In genomic region chr2:75710577-75711253, GRCh38 we compare ENCODE assay signal across 8 cellular contexts. TPM values are rescaled to one million over a fixed set of nuclear protein-coding genes. Genes with fewer than 3 reads are reported as not detected.
DNase-seq lines count a peak whose midpoint lies in the region; ATAC-seq, FAIRE-seq and TF ChIP-seq lines count a peak whose summit lies in the region.

GCFC2 (minus strand) TSS chr2:75710915; CDS start chr2:75710855, 60 bp downstream.

- peaks cover 10 to 50% (median 33%) of the 10 kb centered on the region in 7 donors for H3K4me1 Mint-ChIP-seq in naive thymus-derived CD4-positive, alpha-beta T cell

- CTCF ChIA-PET in naive thymus-derived CD4-positive, alpha-beta T cell (lab: Charles Lee) = interaction anchor here (1.0 to 1.2 kb wide), 2 partner anchors 40 to 64 kb away, joined by 4 read pairs; partner anchors contain the start of gene MRPL19

- FAIRE-seq in RCC 7860 (lab: Jason Lieb, UNC) = no peak

- H3K9me3 Mint-ChIP-seq in naive thymus-derived CD4-positive, alpha-beta T cell = no peaks in the 10 kb centered on the region

- H3K79me2 ChIP-seq in DND-41 (ENCODE audit: insufficient read depth, low read length) (peaks cover 49% of the 10 kb centered on the region), KMS-11 (ENCODE audit: insufficient read depth, low read depth) (peaks cover 32% of the 10 kb centered on the region; the same call in 1 of the 2 replicates)

- H3K4me1 ChIP-seq in DND-41 (ENCODE audit: insufficient read depth, low read length) (peaks cover 37% of the 10 kb centered on the region), KMS-11 (ENCODE audit: low read depth, poor library complexity, severe bottlenecking) (peaks cover 40% of the 10 kb centered on the region)
- H3K4me1 ChIP-seq in naive thymus-derived CD4-positive, alpha-beta T cell (ENCODE audit: control insufficient read depth in 2 of 2, insufficient read depth in 2 of 2, low read length in 2 of 2) = peaks cover 0 to 13% of the 10 kb centered on the region in 2 donors

- H3K36me3 ChIP-seq in DND-41 (ENCODE audit: insufficient read depth, low read length) = peaks cover 11% of the 10 kb centered on the region
- no peaks in the 10 kb centered on the region for H3K36me3 ChIP-seq in KMS-11 (ENCODE audit: insufficient read depth)
- H3K36me3 ChIP-seq in naive thymus-derived CD4-positive, alpha-beta T cell (ENCODE audit: control insufficient read depth in 2 of 3, insufficient read depth in 3 of 3, low read length in 3 of 3) = no peaks in the 10 kb centered on the region

- peak within 1 kb of the TSS; percentile 95 for H3K9ac ChIP-seq in DND-41 (ENCODE audit: low read depth, low read length)
- H3K9ac ChIP-seq in KMS-11 = peak within 1 kb of the TSS; percentile 98

- peak within 1 kb of the TSS; percentile 96 for H3K27ac ChIP-seq in DND-41 (ENCODE audit: low read length)
- H3K27ac ChIP-seq in KMS-11 = peak within 1 kb of the TSS; percentile 98
- H3K27ac ChIP-seq in naive thymus-derived CD4-positive, alpha-beta T cell (ENCODE audit: low read depth, low read length) = peak within 1 kb of the TSS; percentile 79

- H3K4me3 ChIP-seq in DND-41 (ENCODE audit: low read depth in 1 of 2, low read length in 2 of 2) (peak within 1 kb of the TSS; percentile 62 to 72), KMS-11 (IDR thresholded peaks at IDR 0.05; ENCODE audit: insufficient read depth, low read depth, low read length) (peak within 1 kb of the TSS; percentile 74)
- peak within 1 kb of the TSS; percentile 78 for H3K4me3 ChIP-seq in naive thymus-derived CD4-positive, alpha-beta T cell (ENCODE audit: low read length)

- TF ChIP-seq CTCF in DND-41 (IDR thresholded peaks at IDR 0.05; ENCODE audit: borderline replicate concordance, extremely low read depth, low read length, poor library complexity, severe bottlenecking) (peak; percentile 57), KMS-11 (conservative IDR thresholded peaks at IDR 0.05; ENCODE audit: low read depth, low read length) (peak; percentile 4; the same call in 1 of the 2 replicates)

- peak; percentile 90 for DNase-seq in DND-41
- peak; percentile 80 for DNase-seq in RCC 7860 (ENCODE audit: low spot score)
- peak; percentile 70 for DNase-seq in activated T-helper 1 cell treated with Interleukin-2 at 50 U/mL for 16 hours (ENCODE audit: low read depth)
- DNase-seq in fibroblast of gingiva (ENCODE audit: low read depth) = peak; percentile 85
- DNase-seq in naive thymus-derived CD4-positive, alpha-beta T cell = peak; percentile 70 to 91 (median 83)
- peak; percentile 67 to 84 (median 76) for DNase-seq in stimulated activated naive CD4-positive, alpha-beta T cell (lab: John Stamatoyannopoulos, UW)

- peaks cover 0 to 11% (median 6%) of the 10 kb centered on the region in 5 donors for H3K36me3 Mint-ChIP-seq in naive thymus-derived CD4-positive, alpha-beta T cell

- H3K27me3 ChIP-seq in DND-41 (ENCODE audit: insufficient read depth, low read length, poor library complexity) (no peaks in the 10 kb centered on the region), KMS-11 (ENCODE audit: insufficient read depth, low read depth) (no peaks in the 10 kb centered on the region)
- no peaks in the 10 kb centered on the region for H3K27me3 ChIP-seq in naive thymus-derived CD4-positive, alpha-beta T cell (ENCODE audit: control insufficient read depth in 2 of 2, insufficient read depth in 2 of 2, low read length in 2 of 2)

- intact Hi-C loops in naive thymus-derived CD4-positive, alpha-beta T cell (cut with micrococcal nuclease) = loop anchor here (1.0 to 10.0 kb wide), 4 partner anchors 34 to 876 kb away; partner anchors contain the start of genes MRPL19 (in 2 of the 2), POLE4 (in 2 of the 2) and HK2 (in 1 of the 2)

- H3K9me3 ChIP-seq in DND-41 (ENCODE audit: insufficient read depth, low read length, severe bottlenecking) = no peaks in the 10 kb centered on the region
- H3K9me3 ChIP-seq in naive thymus-derived CD4-positive, alpha-beta T cell (ENCODE audit: control insufficient read depth in 2 of 3, low read length in 3 of 3) = no peaks in the 10 kb centered on the region

- H3K4me2 ChIP-seq in DND-41 (ENCODE audit: insufficient read depth, low read length) (peak within 1 kb of the TSS; percentile 76), KMS-11 (peak within 1 kb of the TSS; percentile 93)

- peaks cover 0 to 10% (median 4%) of the 10 kb centered on the region in 5 donors for H3K27me3 Mint-ChIP-seq in naive thymus-derived CD4-positive, alpha-beta T cell

- peak within 1 kb of the TSS; percentile 96 to 98 (median 98) for H3K27ac Mint-ChIP-seq in naive thymus-derived CD4-positive, alpha-beta T cell

- H2AFZ ChIP-seq in DND-41 (ENCODE audit: low read depth, low read length) (peak within 1 kb of the TSS; percentile 92), KMS-11 (ENCODE audit: low read depth) (peak within 1 kb of the TSS; percentile 93)

- POLR2A ChIA-PET in naive thymus-derived CD4-positive, alpha-beta T cell (lab: Charles Lee) = interaction anchor here (0.6 to 2.6 kb wide), 4 partner anchors 64 to 867 kb away, joined by 3 to 12 read pairs (median 3); partner anchors contain the start of gene MRPL19

- ATAC-seq in DND-41 (ENCODE audit: insufficient read depth, low read depth) (peak; percentile 86), GM21737 (IDR thresholded peaks at IDR 0.05; ENCODE audit: unreplicated experiment) (peak; percentile 95)
- peak; percentile 91 for ATAC-seq in naive thymus-derived CD4-positive, alpha-beta T cell

- H4K20me1 ChIP-seq in DND-41 (ENCODE audit: insufficient read depth, low read length) = no peaks in the 10 kb centered on the region
- H4K20me1 ChIP-seq in KMS-11 (ENCODE audit: insufficient read depth) = no peaks in the 10 kb centered on the region

- H3K4me3 Mint-ChIP-seq in naive thymus-derived CD4-positive, alpha-beta T cell = peak within 1 kb of the TSS; percentile 72 to 98 (median 95)

RNA-seq across cellular contexts. Expression of gene GCFC2, which starts in this region (rescaled TPM):
- 10 to 100 TPM; 15.8 to 29.1 (median 23.5) TPM for total RNA-seq in naive thymus-derived CD4-positive, alpha-beta T cell
- polyA plus RNA-seq in naive thymus-derived CD4-positive, alpha-beta T cell = 10 to 100 TPM; 27.9 to 31.7 TPM

Comparison
In these comparisons a context has a peak if more than half of its experiments do, and no peak if none do; other contexts are left out.
1. Peak in every context shown above with its lines: DNase-seq, ATAC-seq, H3K4me3 ChIP-seq and H3K27ac ChIP-seq.